ENCODE assay signal across 9 cellular contexts in the genomic region with DNA sequence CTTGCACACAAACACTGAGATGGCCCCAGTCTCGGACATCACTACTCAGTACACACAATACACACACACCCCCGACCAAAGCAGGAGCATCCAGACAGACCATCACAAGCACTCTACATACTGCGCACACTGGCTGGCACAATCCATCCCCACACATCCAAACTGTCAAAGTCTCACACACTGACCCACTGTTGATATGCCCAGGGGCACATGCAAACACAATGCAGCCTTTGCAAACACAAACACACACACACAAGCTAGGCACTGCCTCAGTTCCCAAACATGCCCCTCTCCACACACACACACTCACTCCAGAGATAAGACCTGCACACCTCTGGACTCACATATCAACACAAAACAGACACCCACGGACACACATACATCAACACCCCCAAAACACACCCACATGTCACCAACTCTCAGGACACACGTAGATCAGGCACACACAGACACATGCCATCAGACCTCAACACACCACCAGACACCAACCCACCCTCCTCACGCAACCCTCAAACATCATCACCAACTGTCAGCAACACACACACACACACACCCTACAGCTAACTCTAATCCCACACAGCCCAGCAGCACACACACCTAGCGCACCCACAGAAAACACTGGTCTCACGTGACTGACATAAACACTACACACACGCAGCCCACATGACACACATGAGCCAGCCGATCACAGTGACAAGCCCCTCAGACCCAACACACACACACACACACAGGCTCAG. TPM values are rescaled to one million over a fixed set of nuclear protein-coding genes. Genes with fewer than 3 reads are reported as not detected.
DNase-seq lines count a peak whose midpoint lies in the region; FAIRE-seq and TF ChIP-seq lines count a peak whose summit lies in the region.
"Had no signal": no experiment of that assay in that cellular context is flagged by ENCODE, and none has a peak within 500 bp of the region (broad histone marks: within the 10 kb centered on the region; RNA-seq: fewer than 3 reads in every experiment).

No MANE protein-coding gene starts in this region.

- H3K4me3 Mint-ChIP-seq in Caco-2 (ENCODE audit: unreplicated experiment) (no peak overlapping the region), astrocyte (ENCODE audit: unreplicated experiment) (no peak overlapping the region)
- H3K4me3 Mint-ChIP-seq: T-helper 1 cell treated with Interleukin-12 subunit alpha and Interleukin-12 subunit beta and Interleukin-4 antibody, amounts not matched to agents 30 μg/mL and 1 μg/mL, for 36 hours had no signal

- H3K36me3 Mint-ChIP-seq in Caco-2 (ENCODE audit: insufficient read depth, unreplicated experiment) (peaks cover 33% of the 10 kb centered on the region), astrocyte (ENCODE audit: low read depth, unreplicated experiment) (peaks cover 2% of the 10 kb centered on the region)

- CTCF ChIA-PET in Caco-2 (lab: Charles Lee), result interaction anchor here (1.0 to 4.1 kb wide), 2 partner anchors 15 kb away, joined by 3 to 64 read pairs; no protein-coding TSS in a partner anchor

- POLR2A ChIA-PET in Caco-2 (lab: Charles Lee), result no interaction called here

- H3K36me3 ChIP-seq in Caco-2 (ENCODE audit: control insufficient read depth, insufficient read depth, low read length) (no peaks in the 10 kb centered on the region), astrocyte (ENCODE audit: insufficient read depth, low read length) (no peaks in the 10 kb centered on the region), urinary bladder (ENCODE audit: insufficient read depth) (no peaks in the 10 kb centered on the region)

- H3K4me3 ChIP-seq in Caco-2 (ENCODE audit: low read depth, low read length), result peak overlapping the region; percentile 96
- H3K4me3 ChIP-seq in astrocyte (ENCODE audit: insufficient read depth, low read depth, low read length), result peak overlapping the region; percentile 89
- peak overlapping the region; percentile 83 for H3K4me3 ChIP-seq in urinary bladder (ENCODE audit: low read depth, low read length)

- H3K9me3 Mint-ChIP-seq in Caco-2 (ENCODE audit: unreplicated experiment) (no peaks in the 10 kb centered on the region), astrocyte (ENCODE audit: unreplicated experiment) (no peaks in the 10 kb centered on the region)

- H3K27ac Mint-ChIP-seq in Caco-2 (ENCODE audit: unreplicated experiment), result no peak overlapping the region
- H3K27ac Mint-ChIP-seq in astrocyte (ENCODE audit: unreplicated experiment), result no peak overlapping the region
- H3K27ac Mint-ChIP-seq: T-helper 1 cell treated with Interleukin-12 subunit alpha and Interleukin-12 subunit beta and Interleukin-4 antibody, amounts not matched to agents 30 μg/mL and 1 μg/mL, for 36 hours had no signal

- peaks cover 21% of the 10 kb centered on the region for H3K4me1 Mint-ChIP-seq in Caco-2 (ENCODE audit: low read depth, unreplicated experiment)
- H3K4me1 Mint-ChIP-seq in astrocyte (ENCODE audit: low read depth, unreplicated experiment), result peaks cover 20% of the 10 kb centered on the region

- FAIRE-seq in astrocyte (lab: Jason Lieb, UNC), result no peak

- H3K27me3 ChIP-seq in Caco-2 (replicated peaks; ENCODE audit: control insufficient read depth, insufficient read depth, low read length) (no peaks in the 10 kb centered on the region), astrocyte (ENCODE audit: insufficient read depth, low read length) (no peaks in the 10 kb centered on the region), layer of hippocampus (ENCODE audit: control insufficient read depth, insufficient read depth, low read length) (no peaks in the 10 kb centered on the region)

- in situ Hi-C loops in KBM-7 (cut with MboI; ENCODE audit: low pct_unique_long_range_greater_than_20kb, low sequenced_read_pairs), result no loop called here

- H3K4me1 ChIP-seq in Caco-2 (peaks cover 41% of the 10 kb centered on the region), astrocyte (ENCODE audit: insufficient read depth, low read length) (peaks cover 55% of the 10 kb centered on the region), urinary bladder (ENCODE audit: insufficient read depth) (no peaks in the 10 kb centered on the region)

- H3K9ac ChIP-seq in astrocyte (ENCODE audit: low read length), result peak overlapping the region; percentile 95

- intact Hi-C loops in Caco-2 (cut with micrococcal nuclease; ENCODE audit: unreplicated experiment), result loop anchor here (1.0 kb wide), 1 partner anchor 15 kb away; no protein-coding TSS in a partner anchor

- no peaks in the 10 kb centered on the region for H3K9me3 ChIP-seq in Caco-2
- H3K9me3 ChIP-seq in astrocyte (ENCODE audit: insufficient read depth, low read depth, low read length), result no peaks in the 10 kb centered on the region

- no TSS peak for BruUV-seq in Caco-2 (replicated peaks; lab: Mats Ljungman, UMichigan)

- H3K27me3 Mint-ChIP-seq in Caco-2 (ENCODE audit: insufficient read depth, unreplicated experiment) (no peaks in the 10 kb centered on the region), astrocyte (ENCODE audit: low read depth, unreplicated experiment) (no peaks in the 10 kb centered on the region)

- peak overlapping the region; percentile 100 for H3K4me2 ChIP-seq in astrocyte (ENCODE audit: low read length)

- 26% methylated on average over 10 of the region's 10 CpGs for WGBS in urinary bladder

- H4K20me1 ChIP-seq in astrocyte (ENCODE audit: insufficient read depth, low read length), result peaks cover 20% of the 10 kb centered on the region

- TF ChIP-seq CTCF in Caco-2 (IDR thresholded peaks at IDR 0.05; ENCODE audit: insufficient read depth in 1 of 2, low read depth in 1 of 2, low read length in 1 of 2, severe bottlenecking in 1 of 2, unreplicated experiment in 1 of 2) (no peak), astrocyte (IDR thresholded peaks at IDR 0.05; ENCODE audit: insufficient read depth, low read depth, low read length) (no peak)

- peaks cover 43% of the 10 kb centered on the region for H3K79me2 ChIP-seq in astrocyte (ENCODE audit: insufficient read depth, low read length)

- H2AFZ ChIP-seq in astrocyte (ENCODE audit: low read depth, low read length), result no peak overlapping the region

- H3K27ac ChIP-seq in astrocyte (ENCODE audit: low read depth, low read length), result peak overlapping the region; percentile 53
- H3K27ac ChIP-seq in layer of hippocampus (ENCODE audit: low read depth, low read length), result peak overlapping the region; percentile 92
- H3K27ac ChIP-seq in urinary bladder (ENCODE audit: low read depth), result peak overlapping the region; percentile 98

- no peak for DNase-seq in Caco-2
- peak; percentile 60 for DNase-seq in KBM-7
- peak; percentile 51 for DNase-seq in astrocyte (ENCODE audit: low read depth)
- DNase-seq in NOMO-1 treated with dmso at 0.1 percent for 144 hours (lab: John Stamatoyannopoulos, UW; ENCODE audit: unreplicated experiment), result no peak
- DNase-seq in middle frontal gyrus (ENCODE audit: extremely low spot score, low spot score), result no peak
- no peak for DNase-seq in NK-92 (lab: John Stamatoyannopoulos, UW; ENCODE audit: unreplicated experiment)

RNA-seq across cellular contexts. Expression of gene BBC3, which starts 1.9 kb away (rescaled TPM):
- total RNA-seq in Caco-2 (2022) (10.5 and 10.8 TPM in 2 replicates), astrocyte (43.5 and 54.6 TPM in 2 replicates), urinary bladder (1.3 TPM)
- polyA plus RNA-seq in urinary bladder, result 6.7 TPM

RNA-seq across cellular contexts. Expression of gene CCDC9, which starts 27.2 kb away (rescaled TPM):
- total RNA-seq in Caco-2 (2022) (43.1 and 44.3 TPM in 2 replicates), astrocyte (44.6 and 45.5 TPM in 2 replicates), urinary bladder (8.0 TPM)
- 36.6 TPM for polyA plus RNA-seq in urinary bladder

RNA-seq across cellular contexts. Expression of gene INAFM1, which starts 45.6 kb away (rescaled TPM):
- total RNA-seq in Caco-2 (2022), result 10.1 and 10.4 TPM in 2 replicates
- total RNA-seq in astrocyte, result 23.6 and 25.7 TPM in 2 replicates
- 2.8 TPM for total RNA-seq in urinary bladder
- polyA plus RNA-seq in urinary bladder, result 32.0 TPM

Comparison
In these comparisons a context has a peak if more than half of its experiments do, and no peak if none do; other contexts are left out.
1. DNase-seq: peak in KBM-7 (single experiment) and astrocyte (single experiment); none in Caco-2 (0 of 2), NOMO-1 treated with dmso at 0.1 percent for 144 hours (single experiment), middle frontal gyrus (single experiment) and NK-92 (single experiment).
2. Peak in every context shown above with its lines, with median percentiles within 50 percentile points of each other: H3K4me3 ChIP-seq and H3K27ac ChIP-seq.